ENCODE assay signal across 8 cellular contexts in the genomic region with DNA sequence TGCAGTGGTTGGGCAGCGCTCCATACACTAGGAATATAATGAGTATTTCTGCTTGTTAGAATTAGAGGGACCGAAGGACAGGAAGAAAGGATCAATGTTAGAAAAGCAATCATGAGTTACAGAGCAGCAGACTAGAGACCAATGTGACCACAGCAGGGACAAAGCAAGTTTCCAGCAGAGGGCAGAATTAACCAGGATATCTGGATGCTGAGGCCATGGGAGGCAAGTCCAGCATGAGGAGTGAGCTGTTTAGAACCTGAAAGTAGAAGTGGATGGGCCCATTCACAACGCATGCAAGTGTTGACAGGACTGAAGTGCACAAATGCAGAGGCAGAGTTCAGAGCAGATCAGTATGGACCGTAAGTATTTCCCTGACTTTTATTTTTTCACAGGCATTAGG.
DNase-seq lines count a peak whose midpoint lies in the region; ATAC-seq, FAIRE-seq and TF ChIP-seq lines count a peak whose summit lies in the region.

No MANE protein-coding gene starts in this region.

- SMC1A ChIA-PET in GM12878 (lab: Charles Lee; ENCODE audit: uncharacterized antibody, unreplicated experiment) = no interaction called here

- FAIRE-seq in GM12878 (lab: Jason Lieb, UNC) = no peak

- no peaks in the 10 kb centered on the region for H3K27me3 ChIP-seq in GM12878 (replicated peaks in 1 of 2; ENCODE audit: control insufficient read depth in 2 of 2, insufficient read depth in 2 of 2, low read length in 1 of 2)

- peak; percentile 74 for DNase-seq in ELF-1 (ENCODE audit: low read depth, low spot score)
- peak; percentile 24 for DNase-seq in NCI-H1105 (lab: John Stamatoyannopoulos, UW)
- DNase-seq in GM12878 (ENCODE audit: low read depth, low spot score) = peak; percentile 11
- peak; percentile 2 to 10 for DNase-seq in lung microvascular endothelial cell (ENCODE audit: low read depth in 2 of 2)
- no peak for DNase-seq in activated naive CD4-positive, alpha-beta T cell treated with Interleukin-2 at 50 U/mL for 16 hours

- TF ChIP-seq EP300 in GM12878 (IDR thresholded peaks at IDR 0.05; ENCODE audit: borderline replicate concordance in 1 of 2, control insufficient read depth in 1 of 2, low read depth in 2 of 2, low read length in 2 of 2) = no peak

- no peaks in the 10 kb centered on the region for H3K9me3 ChIP-seq in GM12878 (replicated peaks; ENCODE audit: control insufficient read depth, insufficient read depth, low read length)

- H3K4me3 ChIP-seq in GM12878 = no peak overlapping the region

- H3K27ac ChIP-seq in GM12878 (ENCODE audit: control insufficient read depth, insufficient read depth) = no peak overlapping the region

- peak; percentile 64 for TF ChIP-seq RAD21 in GM12878 (IDR thresholded peaks at IDR 0.05; ENCODE audit: insufficient read depth, low read depth, low read length)

- H3K4me2 ChIP-seq in GM12878 (ENCODE audit: control insufficient read depth, insufficient read depth) = no peak overlapping the region

- 8% methylated on average over 4 of the region's 4 CpGs for WGBS in GM12878 (ENCODE audit: insufficient coverage, insufficient replicate concordance, low lambda C conversion rate, missing lambda C conversion rate)

- H3K36me3 ChIP-seq in GM12878 (ENCODE audit: control insufficient read depth in 2 of 2, insufficient read depth in 2 of 2, low read length in 1 of 2) = no peaks in the 10 kb centered on the region

- RAD21 ChIA-PET in GM12878 (lab: Charles Lee; ENCODE audit: unreplicated experiment) = interaction anchor here (1.0 kb wide), 1 partner anchor 1032 kb away, joined by 3 read pairs; no protein-coding TSS in a partner anchor

- peak; percentile 74 for ATAC-seq in GM12878
- ATAC-seq in GM21447 (IDR thresholded peaks at IDR 0.05; ENCODE audit: unreplicated experiment) = no peak
- ATAC-seq in GM21367 (IDR thresholded peaks at IDR 0.05; ENCODE audit: unreplicated experiment) = no peak
- no peak for ATAC-seq in HG02623 (IDR thresholded peaks at IDR 0.05; ENCODE audit: unreplicated experiment)

- no TSS peak for BruUV-seq in GM12878 (replicated peaks; lab: Mats Ljungman, UMichigan)

- TF ChIP-seq CTCF in GM12878 (IDR thresholded peaks at IDR 0.05 in 2 of 3, conservative IDR thresholded peaks at IDR 0.05 in 1 of 3; ENCODE audit: control insufficient read depth in 2 of 3, extremely low read depth in 1 of 3, insufficient read depth in 1 of 3, low read depth in 3 of 3, low read length in 3 of 3) = peak in 1 of 3 experiments; percentile 28; a peak in 2 of 6 replicates

- no peaks in the 10 kb centered on the region for H3K4me1 ChIP-seq in GM12878 (ENCODE audit: control insufficient read depth, insufficient read depth, low read length)

- H3K9ac ChIP-seq in GM12878 (ENCODE audit: control insufficient read depth, insufficient read depth, low read length) = no peak overlapping the region

- no peak overlapping the region for H2AFZ ChIP-seq in GM12878 (ENCODE audit: control insufficient read depth, low read depth, low read length)

- H4K20me1 ChIP-seq in GM12878 (ENCODE audit: control insufficient read depth, insufficient read depth) = no peaks in the 10 kb centered on the region

- TF ChIP-seq POLR2A in GM12878 (IDR thresholded peaks at IDR 0.05; ENCODE audit: low read depth, low read length) = no peak

- in situ Hi-C loops in GM12878 (cut with MboI) = no loop called here

- CTCF ChIA-PET in GM12878 (lab: Yijun Ruan, JAX) = interaction anchor here (0.6 to 1.7 kb wide), 2 partner anchors 820 to 1226 kb away, joined by 3 to 5 read pairs; no protein-coding TSS in a partner anchor

- intact Hi-C loops in GM12878 (cut with micrococcal nuclease; ENCODE audit: unreplicated experiment) = no loop called here

- H3K79me2 ChIP-seq in GM12878 (ENCODE audit: control insufficient read depth, insufficient read depth, low read length) = no peaks in the 10 kb centered on the region

- POLR2A ChIA-PET in GM12878 (lab: Charles Lee) = no interaction called here

TF ChIP-seq in GM12878, 131 proteins besides CTCF, POLR2A, EP300 and RAD21:
- no peak for TF ChIP-seq LARP7 (IDR thresholded peaks at IDR 0.05)
- peak; percentile 23; the same call in 1 of the 2 replicates for TF ChIP-seq SMC3 (IDR thresholded peaks at IDR 0.05; ENCODE audit: borderline replicate concordance, low read length)
- no peak for TF ChIP-seq JUNB (IDR thresholded peaks at IDR 0.05)
- TF ChIP-seq RUNX3 (IDR thresholded peaks at IDR 0.05; ENCODE audit: low read length) = peak; percentile 32; the same call in 1 of the 2 replicates
